Comparison of ENCODE assay signal across 25 cellular contexts in genomic region chr9:138050472-138051330, GRCh38.
DNase-seq lines count a peak whose midpoint lies in the region; ATAC-seq and TF ChIP-seq lines count a peak whose summit lies in the region.
"Had no signal": no experiment of that assay in that cellular context is flagged by ENCODE, and none has a peak within 500 bp of the region (broad histone marks: within the 10 kb centered on the region; RNA-seq: fewer than 3 reads in every experiment).

No MANE protein-coding gene starts in this region.

- no peak overlapping the region for H3K9ac ChIP-seq in endodermal cell (ENCODE audit: extremely low read depth, low read length, poor library complexity, severe bottlenecking)

- 78 to 89% methylated on average over 6 to 13 of the region's 13 CpGs for WGBS in endodermal cell (ENCODE audit: insufficient coverage in 1 of 2, insufficient read length in 1 of 2), 2 experiments

- no peaks in the 10 kb centered on the region for H3K27me3 Mint-ChIP-seq in endodermal cell (ENCODE audit: insufficient read depth)

- ATAC-seq in Right ventricle myocardium inferior: no peak
- ATAC-seq: activated CD8-positive, alpha-beta T cell treated with anti-CD3 and anti-CD28 coated beads for 36 hours; activated T-cell treated with anti-CD3 and anti-CD28 coated beads, Interleukin-2, amount 50 U/mL, for 4 hours; esophagus mucosa had no signal

- H3K4me1 Mint-ChIP-seq in endodermal cell: peaks cover 8% of the 10 kb centered on the region

- no peaks in the 10 kb centered on the region for H3K27me3 ChIP-seq in right atrium auricular region
- H3K27me3 ChIP-seq in endodermal cell (ENCODE audit: control insufficient read depth, insufficient read depth, low read length, poor library complexity, severe bottlenecking): no peaks in the 10 kb centered on the region
- H3K27me3 ChIP-seq: SJSA1, uterus had no signal

- H3K4me1 ChIP-seq in right atrium auricular region (no peaks in the 10 kb centered on the region), endodermal cell (ENCODE audit: control insufficient read depth, insufficient read depth, low read length) (no peaks in the 10 kb centered on the region)
- H3K4me1 ChIP-seq: SJSA1, uterus had no signal

- no peaks in the 10 kb centered on the region for H3K9me3 Mint-ChIP-seq in endodermal cell
- H3K9me3 Mint-ChIP-seq: activated CD8-positive, alpha-beta T cell treated with anti-CD3 and anti-CD28 coated beads for 36 hours; activated T-cell treated with anti-CD3 and anti-CD28 coated beads, Interleukin-2, amount 50 U/mL, for 4 hours; H9 had no signal

- peak; percentile 28 for DNase-seq in right atrium auricular region (ENCODE audit: low spot score)
- DNase-seq in Right ventricle myocardium inferior (ENCODE audit: missing footprints): no peak
- peak; percentile 42 for DNase-seq in endodermal cell
- DNase-seq in posterior vena cava (ENCODE audit: low spot score): peak; percentile 30
- no peak for DNase-seq in NCI-H1105 (lab: John Stamatoyannopoulos, UW)
- no peak for DNase-seq in activated CD4-positive, alpha-beta T cell treated with anti-CD3 and anti-CD28 coated beads for 4 hours
- DNase-seq in medulla oblongata (ENCODE audit: extremely low spot score): no peak
- no peak for DNase-seq in NCI-H345 treated with DMSO at 0.1 percent for 48 hours (lab: John Stamatoyannopoulos, UW; ENCODE audit: unreplicated experiment)
- DNase-seq: activated CD8-positive, alpha-beta T cell treated with anti-CD3 and anti-CD28 coated beads for 36 hours; activated T-cell treated with anti-CD3 and anti-CD28 coated beads, Interleukin-2, amount 50 U/mL, for 4 hours; cerebellar nuclear complex; effector CD4-positive, alpha-beta T cell; H9; hippocampal formation; kidney; NCI-H1436; NCI-H510A treated with DMSO at 0.1 percent for 48 hours; NK-92 treated with Interleukin-12 subunit alpha and Interleukin-12 subunit beta, amount 100 ng/mL, for 24 hours; occipital lobe; uterus; WERI-Rb-1 had no signal

- no peaks in the 10 kb centered on the region for H3K9me3 ChIP-seq in right atrium auricular region
- H3K9me3 ChIP-seq in endodermal cell (ENCODE audit: control insufficient read depth, low read length): no peaks in the 10 kb centered on the region
- H3K9me3 ChIP-seq: SJSA1, uterus had no signal

- H3K27ac Mint-ChIP-seq in endodermal cell: no peak overlapping the region
- H3K27ac Mint-ChIP-seq: activated CD8-positive, alpha-beta T cell treated with anti-CD3 and anti-CD28 coated beads for 36 hours; activated naive CD8-positive, alpha-beta T cell had no signal

- TF ChIP-seq CTCF in right atrium auricular region (IDR thresholded peaks at IDR 0.05) (no peak), endodermal cell (conservative IDR thresholded peaks at IDR 0.05) (no peak)

- H3K36me3 ChIP-seq in right atrium auricular region (no peaks in the 10 kb centered on the region), endodermal cell (ENCODE audit: control insufficient read depth, insufficient read depth, low read length) (no peaks in the 10 kb centered on the region)
- H3K36me3 ChIP-seq: SJSA1, uterus had no signal

- H3K27ac ChIP-seq in right atrium auricular region (no peak overlapping the region), endodermal cell (ENCODE audit: low read depth, low read length) (no peak overlapping the region)
- H3K27ac ChIP-seq: SJSA1, uterus, WERI-Rb-1 had no signal

- H3K4me3 Mint-ChIP-seq in endodermal cell: no peak overlapping the region
- H3K4me3 Mint-ChIP-seq: activated CD8-positive, alpha-beta T cell treated with anti-CD3 and anti-CD28 coated beads for 36 hours; activated naive CD8-positive, alpha-beta T cell; activated T-cell treated with anti-CD3 and anti-CD28 coated beads, Interleukin-2, amount 50 U/mL, for 4 hours; H9 had no signal

- H3K4me3 ChIP-seq in right atrium auricular region (no peak overlapping the region), endodermal cell (ENCODE audit: low read length) (no peak overlapping the region)
- H3K4me3 ChIP-seq: lung, SJSA1, uterus had no signal

- intact Hi-C loops in Right ventricle myocardium inferior (cut with DNase I): no loop called here
- intact Hi-C loops in posterior vena cava (cut with DNase I): no loop called here

- H3K36me3 Mint-ChIP-seq in endodermal cell (ENCODE audit: low read depth): peaks cover 35% of the 10 kb centered on the region
- H3K36me3 Mint-ChIP-seq: activated naive CD8-positive, alpha-beta T cell had no signal

Comparison
In these comparisons a context has a peak if more than half of its experiments do, and no peak if none do; other contexts are left out.
1. DNase-seq: peak in right atrium auricular region (single experiment), endodermal cell (single experiment) and posterior vena cava (single experiment); none in Right ventricle myocardium inferior (single experiment), NCI-H1105 (single experiment), activated CD4-positive, alpha-beta T cell treated with anti-CD3 and anti-CD28 coated beads for 4 hours (0 of 2), medulla oblongata (single experiment) and NCI-H345 treated with DMSO at 0.1 percent for 48 hours (single experiment).